In genomic region chr4:180280076-180280475, GRCh38 we compare ENCODE assay signal across 17 cellular contexts.
DNase-seq lines count a peak whose midpoint lies in the region; ATAC-seq and TF ChIP-seq lines count a peak whose summit lies in the region.
"Had no signal": no experiment of that assay in that cellular context is flagged by ENCODE, and none has a peak within 500 bp of the region (broad histone marks: within the 10 kb centered on the region; RNA-seq: fewer than 3 reads in every experiment).

No MANE protein-coding gene starts in this region.

- TF ChIP-seq POLR2A in esophagus squamous epithelium (IDR thresholded peaks at IDR 0.05): no peak

- H3K4me2 ChIP-seq in neural progenitor cell: no peak overlapping the region

- H3K27me3 Mint-ChIP-seq in neural progenitor cell (ENCODE audit: insufficient read depth, low read depth): no peaks in the 10 kb centered on the region
- H3K27me3 Mint-ChIP-seq in Calu3 (ENCODE audit: unreplicated experiment): no peaks in the 10 kb centered on the region
- H3K27me3 Mint-ChIP-seq: B cell; dendritic cell treated with granulocyte-macrophage colony-stimulating factor and Interleukin-4, amounts not matched to agents 40 ng/mL and 50 ng/mL, for 4 days had no signal

- H3K36me3 ChIP-seq in esophagus squamous epithelium (no peaks in the 10 kb centered on the region), neural progenitor cell (no peaks in the 10 kb centered on the region)
- H3K36me3 ChIP-seq: gastroesophageal sphincter had no signal

- peaks cover 9% of the 10 kb centered on the region for H3K4me1 Mint-ChIP-seq in neural progenitor cell
- H3K4me1 Mint-ChIP-seq in Calu3 (ENCODE audit: low read depth, unreplicated experiment): no peaks in the 10 kb centered on the region
- H3K4me1 Mint-ChIP-seq: B cell had no signal

- no peak overlapping the region for H2AFZ ChIP-seq in neural progenitor cell (replicated peaks)

- H3K27me3 ChIP-seq in esophagus squamous epithelium (no peaks in the 10 kb centered on the region), neural progenitor cell (no peaks in the 10 kb centered on the region)
- H3K27me3 ChIP-seq: gastroesophageal sphincter had no signal

- H3K79me2 ChIP-seq in neural progenitor cell (ENCODE audit: low read depth): no peaks in the 10 kb centered on the region

- H3K4me3 Mint-ChIP-seq in neural progenitor cell (no peak overlapping the region), Calu3 (ENCODE audit: low read depth, unreplicated experiment) (no peak overlapping the region)
- H3K4me3 Mint-ChIP-seq: B cell; dendritic cell treated with granulocyte-macrophage colony-stimulating factor and Interleukin-4, amounts not matched to agents 40 ng/mL and 50 ng/mL, for 4 days had no signal

- CTCF ChIA-PET in Calu3 (lab: Charles Lee): no interaction called here

- ATAC-seq in GM18870 (IDR thresholded peaks at IDR 0.05; ENCODE audit: unreplicated experiment) (peak; percentile 94), GM21825 (IDR thresholded peaks at IDR 0.05; ENCODE audit: unreplicated experiment) (peak; percentile 89), HG03159 (IDR thresholded peaks at IDR 0.05; ENCODE audit: unreplicated experiment) (peak; percentile 74)
- ATAC-seq: activated naive CD4-positive, alpha-beta T cell treated with anti-CD3 and anti-CD28 coated beads, Interleukin-2, amount 50 U/mL, for 72 hours; gastroesophageal sphincter had no signal

- peaks cover 0 to 3% (median 0%) of the 10 kb centered on the region in 3 donors for H3K9me3 ChIP-seq in esophagus squamous epithelium
- no peaks in the 10 kb centered on the region for H3K9me3 ChIP-seq in neural progenitor cell (ENCODE audit: low read depth)
- H3K9me3 ChIP-seq: gastroesophageal sphincter had no signal

- intact Hi-C loops in esophagus squamous epithelium (cut with DNase I): no loop called here
- intact Hi-C loops in Calu3 (cut with micrococcal nuclease; ENCODE audit: unreplicated experiment): no loop called here

- H3K4me3 ChIP-seq in esophagus squamous epithelium: no peak overlapping the region
- H3K4me3 ChIP-seq in neural progenitor cell: no peak overlapping the region
- H3K4me3 ChIP-seq: gastroesophageal sphincter, skin epidermis had no signal

- H3K4me1 ChIP-seq in esophagus squamous epithelium (no peaks in the 10 kb centered on the region), neural progenitor cell (no peaks in the 10 kb centered on the region)
- H3K4me1 ChIP-seq: gastroesophageal sphincter had no signal

- 54% methylated on average over 3 of the region's 3 CpGs for WGBS in esophagus squamous epithelium, 2 donors

- no peak overlapping the region for H3K27ac Mint-ChIP-seq in neural progenitor cell
- H3K27ac Mint-ChIP-seq in Calu3 (ENCODE audit: unreplicated experiment): no peak overlapping the region
- H3K27ac Mint-ChIP-seq: activated naive CD4-positive, alpha-beta T cell treated with anti-CD3 and anti-CD28 coated beads, Interleukin-2, amount 50 U/mL, for 72 hours; B cell; brain; dendritic cell treated with granulocyte-macrophage colony-stimulating factor and Interleukin-4, amounts not matched to agents 40 ng/mL and 50 ng/mL, for 4 days had no signal

- H3K27ac ChIP-seq in esophagus squamous epithelium: no peak overlapping the region
- no peak overlapping the region for H3K27ac ChIP-seq in neural progenitor cell
- H3K27ac ChIP-seq: gastroesophageal sphincter, skin epidermis had no signal

- no peaks in the 10 kb centered on the region for H4K20me1 ChIP-seq in neural progenitor cell (ENCODE audit: low read depth)

- no TSS peak for BruUV-seq in Calu3 (replicated peaks; lab: Mats Ljungman, UMichigan)

- H3K36me3 Mint-ChIP-seq in neural progenitor cell (no peaks in the 10 kb centered on the region), Calu3 (ENCODE audit: insufficient read depth, unreplicated experiment) (no peaks in the 10 kb centered on the region)
- H3K36me3 Mint-ChIP-seq: activated naive CD4-positive, alpha-beta T cell treated with anti-CD3 and anti-CD28 coated beads, Interleukin-2, amount 50 U/mL, for 72 hours; brain had no signal

- H3F3A ChIP-seq in neural progenitor cell (ENCODE audit: low read depth): no peaks in the 10 kb centered on the region

- DNase-seq in esophagus squamous epithelium (lab: John Stamatoyannopoulos, UW) (no peak), neural progenitor cell (ENCODE audit: low spot score) (no peak), Calu3 (no peak), NOMO-1 treated with DMSO at 0.1 percent for 48 hours (lab: John Stamatoyannopoulos, UW; ENCODE audit: unreplicated experiment) (no peak)
- DNase-seq: activated CD4-positive, alpha-beta T cell treated with anti-CD3 and anti-CD28 coated beads for 48 hours; KG1; NCI-H1105; NCI-H2171 treated with DMSO at 0.1 percent for 48 hours had no signal

- H3K9me3 Mint-ChIP-seq in neural progenitor cell (no peaks in the 10 kb centered on the region), Calu3 (ENCODE audit: low read depth, unreplicated experiment) (peaks cover 2% of the 10 kb centered on the region)

- no peak for TF ChIP-seq CTCF in esophagus squamous epithelium (IDR thresholded peaks at IDR 0.05)
- no peak for TF ChIP-seq CTCF in neural progenitor cell (IDR thresholded peaks at IDR 0.05)
- TF ChIP-seq CTCF in Calu3 (IDR thresholded peaks at IDR 0.05; ENCODE audit: unreplicated experiment): no peak

- no peak overlapping the region for H3K9ac ChIP-seq in neural progenitor cell
